16 cellular contexts compared by ENCODE assay signal in genomic region chr9:17987174-17987573, GRCh38.
"Had no signal": no experiment of that assay in that cellular context is flagged by ENCODE, and none has a peak within 500 bp of the region (broad histone marks: within the 10 kb centered on the region; RNA-seq: fewer than 3 reads in every experiment).

No MANE protein-coding gene starts in this region.

- H3K4me3 ChIP-seq: dorsolateral prefrontal cortex, lung, neural progenitor cell, psoas muscle, sigmoid colon, thoracic aorta, tibial nerve, vagina had no signal

- H3K36me3 ChIP-seq: neural progenitor cell, sigmoid colon, thoracic aorta, tibial nerve, vagina had no signal

- H3K9me3 ChIP-seq: psoas muscle, sigmoid colon, thoracic aorta, vagina had no signal

- DNase-seq: dorsolateral prefrontal cortex; effector CD4-positive, alpha-beta T cell; head of caudate nucleus; naive thymus-derived CD4-positive, alpha-beta T cell; psoas muscle; right cardiac atrium; sigmoid colon; stimulated activated CD4-positive, alpha-beta T cell treated with anti-CD3 and anti-CD28 coated beads, Interleukin-2, amount 100 ng/mL, for 24 hours; stimulated activated CD4-positive, alpha-beta T cell treated with anti-CD3 and anti-CD28 coated beads, Interleukin-4, amount 100 ng/mL, for 24 hours; stimulated activated naive B cell treated with anti-CD40 and anti-IgM and Interleukin-4, amounts not matched to agents 10 μg/mL and 1 μg/mL and 100 μg/mL, for 72 hours had no signal

- ATAC-seq: left lobe of liver; naive thymus-derived CD4-positive, alpha-beta T cell; psoas muscle; right cardiac atrium; stimulated activated naive B cell treated with anti-CD40 and anti-IgM and Interleukin-4, amounts not matched to agents 10 μg/mL and 1 μg/mL and 100 μg/mL, for 72 hours had no signal

- H3K4me1 ChIP-seq: neural progenitor cell, psoas muscle, sigmoid colon, tibial nerve, vagina had no signal
